ENCODE assay signal across 8 cellular contexts in genomic region chr1:28248273-28249012, GRCh38. TPM values are rescaled to one million over a fixed set of nuclear protein-coding genes. Genes with fewer than 3 reads are reported as not detected.
DNase-seq lines count a peak whose midpoint lies in the region; ATAC-seq and TF ChIP-seq lines count a peak whose summit lies in the region.

No MANE protein-coding gene starts in this region.

- 2 to 4% methylated on average over 12 of the region's 12 CpGs for WGBS in lung, 2 donors

- no peaks in the 10 kb centered on the region for H3K9me3 ChIP-seq in lung (ENCODE audit: control insufficient read depth in 2 of 2, insufficient read depth in 1 of 2, low read length in 1 of 2)

- DNase-seq in COLO829 (ENCODE audit: low spot score) (peak; percentile 81), NCI-H748 treated with DMSO at 0.1 percent for 48 hours (lab: John Stamatoyannopoulos, UW) (peak; percentile 27), lung (ENCODE audit: low spot score) (peak; percentile 83)
- peak; percentile 87 for DNase-seq in activated CD4-positive, alpha-beta memory T cell treated with anti-CD3 and anti-CD28 coated beads, Interleukin-2, amount 10 ng/mL, durations not matched to agents 7 days and 5 days
- peak; percentile 75 for DNase-seq in effector CD4-positive, alpha-beta T cell
- DNase-seq in stimulated activated CD4-positive, alpha-beta T cell treated with anti-CD3 and anti-CD28 coated beads, TNF-alpha, amount 100 ng/mL, for 1 hour (ENCODE audit: low read depth in 3 of 3, low spot score in 1 of 3), result peak; percentile 47 to 71 (median 56)

- ATAC-seq in HG03196 (IDR thresholded peaks at IDR 0.05; ENCODE audit: unreplicated experiment) (peak; percentile 26), lung (ENCODE audit: insufficient read depth, low FRiP score) (no peak), GM18867 (IDR thresholded peaks at IDR 0.05; ENCODE audit: unreplicated experiment) (no peak)

- H3K27ac Mint-ChIP-seq in activated CD4-positive, alpha-beta memory T cell treated with anti-CD3 and anti-CD28 coated beads, Interleukin-2, amount 10 ng/mL, durations not matched to agents 7 days and 5 days, result peak overlapping the region; percentile 96

- peak overlapping the region; percentile 82 for H3K4me3 Mint-ChIP-seq in activated CD4-positive, alpha-beta memory T cell treated with anti-CD3 and anti-CD28 coated beads, Interleukin-2, amount 10 ng/mL, durations not matched to agents 7 days and 5 days

- no peaks in the 10 kb centered on the region for H3K27me3 Mint-ChIP-seq in activated CD4-positive, alpha-beta memory T cell treated with anti-CD3 and anti-CD28 coated beads, Interleukin-2, amount 10 ng/mL, durations not matched to agents 7 days and 5 days

- H3K4me1 Mint-ChIP-seq in activated CD4-positive, alpha-beta memory T cell treated with anti-CD3 and anti-CD28 coated beads, Interleukin-2, amount 10 ng/mL, durations not matched to agents 7 days and 5 days, result peaks cover 52% of the 10 kb centered on the region

- no peak overlapping the region for H3K4me3 ChIP-seq in lung

- peak overlapping the region; percentile 59 to 84 for H3K27ac ChIP-seq in lung (ENCODE audit: low read depth in 1 of 2, low read length in 1 of 2)

- POLR2A ChIA-PET in activated CD4-positive, alpha-beta memory T cell treated with anti-CD3 and anti-CD28 coated beads, Interleukin-2, amount 10 ng/mL, durations not matched to agents 7 days and 5 days (lab: Charles Lee), result interaction anchor here (0.8 to 10.1 kb wide), 19 partner anchors 12 to 576 kb away, joined by 3 to 159 read pairs (median 6); partner anchors contain the start of genes ATP5IF1, EYA3, GMEB1 and IFI6

- CTCF ChIA-PET in activated CD4-positive, alpha-beta memory T cell treated with anti-CD3 and anti-CD28 coated beads, Interleukin-2, amount 10 ng/mL, durations not matched to agents 7 days and 5 days (lab: Charles Lee), result interaction anchor here (0.6 to 6.4 kb wide), 44 partner anchors 9 to 666 kb away, joined by 3 to 77 read pairs (median 4); partner anchors contain the start of genes ATP5IF1, DNAJC8, EYA3 and MED18

- H3K4me1 ChIP-seq in lung (ENCODE audit: control insufficient read depth in 2 of 2, insufficient read depth in 2 of 2, low read length in 2 of 2), result peaks cover 3 to 8% of the 10 kb centered on the region in 2 donors

- H3K9me3 Mint-ChIP-seq in activated CD4-positive, alpha-beta memory T cell treated with anti-CD3 and anti-CD28 coated beads, Interleukin-2, amount 10 ng/mL, durations not matched to agents 7 days and 5 days, result no peaks in the 10 kb centered on the region

- no peaks in the 10 kb centered on the region for H3K36me3 ChIP-seq in lung (ENCODE audit: control insufficient read depth in 2 of 2, insufficient read depth in 2 of 2, low read length in 2 of 2)

- TF ChIP-seq CTCF in lung (IDR thresholded peaks at IDR 0.05; ENCODE audit: control extremely low read depth, extremely low read depth), result peak; percentile 94

- no peaks in the 10 kb centered on the region for H3K27me3 ChIP-seq in lung (ENCODE audit: control insufficient read depth, insufficient read depth)

- peaks cover 6% of the 10 kb centered on the region for H3K36me3 Mint-ChIP-seq in activated CD4-positive, alpha-beta memory T cell treated with anti-CD3 and anti-CD28 coated beads, Interleukin-2, amount 10 ng/mL, durations not matched to agents 7 days and 5 days (ENCODE audit: low read depth)

RNA-seq across cellular contexts. Expression of gene SESN2, which starts 10.9 kb away (rescaled TPM):
- 10 to 100 TPM; 22.8 to 23.9 TPM for total RNA-seq in activated CD4-positive, alpha-beta memory T cell treated with anti-CD3 and anti-CD28 coated beads, Interleukin-2, amount 10 ng/mL, durations not matched to agents 7 days and 5 days
- total RNA-seq in lung, result 10 to 100 TPM in 1 of 2 donors, 1 to 10 TPM in 1; 3.3 to 19.4 TPM
- polyA plus RNA-seq in lung, result 10 to 100 TPM in 1 of 2 donors, 1 to 10 TPM in 1; 6.6 to 15.3 TPM

RNA-seq across cellular contexts. Expression of gene ATP5IF1, which starts 12.5 kb away (rescaled TPM):
- total RNA-seq in activated CD4-positive, alpha-beta memory T cell treated with anti-CD3 and anti-CD28 coated beads, Interleukin-2, amount 10 ng/mL, durations not matched to agents 7 days and 5 days, result 100 to 1,000 TPM; 178 TPM
- total RNA-seq in lung, result 100 to 1,000 TPM in 1 of 2 donors, 10 to 100 TPM in 1; 90.2 to 122 TPM
- 100 to 1,000 TPM; 163 to 758 TPM for polyA plus RNA-seq in lung

RNA-seq across cellular contexts. Expression of gene DNAJC8, which starts 15.6 kb away (rescaled TPM):
- 100 to 1,000 TPM; 100 to 104 TPM for total RNA-seq in activated CD4-positive, alpha-beta memory T cell treated with anti-CD3 and anti-CD28 coated beads, Interleukin-2, amount 10 ng/mL, durations not matched to agents 7 days and 5 days
- total RNA-seq in lung, result 10 to 100 TPM; 38.9 to 61.4 TPM
- 10 to 100 TPM; 70.2 to 84.0 TPM for polyA plus RNA-seq in lung

Comparison
In these comparisons a context has a peak if more than half of its experiments do, and no peak if none do; other contexts are left out.
1. DNase-seq: peak in every context shown above with its lines; median percentile 87 in activated CD4-positive, alpha-beta memory T cell treated with anti-CD3 and anti-CD28 coated beads, Interleukin-2, amount 10 ng/mL, durations not matched to agents 7 days and 5 days; 83 in lung; 81 in COLO829; 75 in effector CD4-positive, alpha-beta T cell; 56 in stimulated activated CD4-positive, alpha-beta T cell treated with anti-CD3 and anti-CD28 coated beads, TNF-alpha, amount 100 ng/mL, for 1 hour; 27 in NCI-H748 treated with DMSO at 0.1 percent for 48 hours.